ENCODE assay signal across 9 cellular contexts in genomic region chr17:2238432-2239169, GRCh38.
A peak's percentile ranks its signal among the peaks of the same experiment; 100 is the strongest.
DNase-seq lines count a peak whose midpoint lies in the region; ATAC-seq, FAIRE-seq and TF ChIP-seq lines count a peak whose summit lies in the region.
"Had no signal": no experiment of that assay in that cellular context is flagged by ENCODE, and none has a peak within 500 bp of the region (broad histone marks: within the 10 kb centered on the region; RNA-seq: fewer than 3 reads in every experiment).

No MANE protein-coding gene starts in this region.

- H3K79me2 ChIP-seq in GM12878 (ENCODE audit: control insufficient read depth, insufficient read depth, low read length) (peaks cover 31% of the 10 kb centered on the region), neural progenitor cell (ENCODE audit: low read depth) (no peaks in the 10 kb centered on the region)

- in situ Hi-C loops in GM12878 (cut with MboI): no loop called here

- H3K27ac Mint-ChIP-seq in neural progenitor cell: no peak overlapping the region

- H3K9me3 ChIP-seq in GM12878 (replicated peaks; ENCODE audit: control insufficient read depth, insufficient read depth, low read length) (no peaks in the 10 kb centered on the region), neural progenitor cell (ENCODE audit: low read depth) (no peaks in the 10 kb centered on the region)

- H3K36me3 ChIP-seq in GM12878 (ENCODE audit: control insufficient read depth in 2 of 2, insufficient read depth in 2 of 2, low read length in 1 of 2): peaks cover 5 to 19% of the 10 kb centered on the region in 2 experiments
- peaks cover 7% of the 10 kb centered on the region for H3K36me3 ChIP-seq in neural progenitor cell

- H3K9me3 Mint-ChIP-seq in neural progenitor cell: no peaks in the 10 kb centered on the region

- peaks cover 16% of the 10 kb centered on the region for H3K4me1 Mint-ChIP-seq in neural progenitor cell

- POLR2A ChIA-PET in GM12878 (lab: Charles Lee): interaction anchor here (0.6 to 2.8 kb wide), 7 partner anchors 16 to 102 kb away, joined by 3 to 22 read pairs (median 4); no protein-coding TSS in a partner anchor

- peak overlapping the region; percentile 91 for H3K9ac ChIP-seq in GM12878 (ENCODE audit: control insufficient read depth, insufficient read depth, low read length)
- peak overlapping the region; percentile 20 for H3K9ac ChIP-seq in neural progenitor cell

- RAD21 ChIA-PET in GM12878 (lab: Charles Lee; ENCODE audit: unreplicated experiment): interaction anchor here (0.8 to 4.7 kb wide), 13 partner anchors 11 to 183 kb away, joined by 3 to 50 read pairs (median 4); partner anchors contain the start of gene HIC1

- H3K4me2 ChIP-seq in GM12878 (ENCODE audit: control insufficient read depth, insufficient read depth) (peak overlapping the region; percentile 92), neural progenitor cell (no peak overlapping the region)

- peak; percentile 92 for FAIRE-seq in GM12878 (lab: Jason Lieb, UNC)

- peaks cover 15% of the 10 kb centered on the region for H3K36me3 Mint-ChIP-seq in neural progenitor cell

- TF ChIP-seq POLR2A in GM12878 (IDR thresholded peaks at IDR 0.05; ENCODE audit: low read depth, low read length): peak; percentile 62

- SMC1A ChIA-PET in GM12878 (lab: Charles Lee; ENCODE audit: uncharacterized antibody, unreplicated experiment): interaction anchor here (0.7 to 3.7 kb wide), 12 partner anchors 14 to 184 kb away, joined by 3 to 70 read pairs (median 3); partner anchors contain the start of gene HIC1

- H3K4me3 ChIP-seq in GM12864 (ENCODE audit: low read depth, low read length) (peak overlapping the region; percentile 25), GM12878 (peak overlapping the region; percentile 45; the same call in 1 of the 2 replicates), neural progenitor cell (no peak overlapping the region)

- WGBS in GM12878 (ENCODE audit: insufficient coverage, insufficient replicate concordance, low lambda C conversion rate, missing lambda C conversion rate): 6% methylated on average over 15 of the region's 15 CpGs

- peaks cover 2% of the 10 kb centered on the region for H3K27me3 Mint-ChIP-seq in neural progenitor cell (ENCODE audit: insufficient read depth, low read depth)

- H3F3A ChIP-seq in neural progenitor cell (ENCODE audit: low read depth): peaks cover 5% of the 10 kb centered on the region

- no peak for TF ChIP-seq RAD21 in GM12878 (IDR thresholded peaks at IDR 0.05; ENCODE audit: insufficient read depth, low read depth, low read length)

- peaks cover 50% of the 10 kb centered on the region for H3K4me1 ChIP-seq in GM12878 (ENCODE audit: control insufficient read depth, insufficient read depth, low read length)
- H3K4me1 ChIP-seq in neural progenitor cell: peaks cover 10% of the 10 kb centered on the region

- H3K4me3 Mint-ChIP-seq in neural progenitor cell: no peak overlapping the region

- intact Hi-C loops in GM12878 (cut with micrococcal nuclease; ENCODE audit: unreplicated experiment): no loop called here

- peak overlapping the region; percentile 67 for H2AFZ ChIP-seq in GM12878 (ENCODE audit: control insufficient read depth, low read depth, low read length)
- no peak overlapping the region for H2AFZ ChIP-seq in neural progenitor cell (replicated peaks)

- TSS peak; percentile 24 for BruUV-seq in GM12878 (replicated peaks; lab: Mats Ljungman, UMichigan)

- no peaks in the 10 kb centered on the region for H4K20me1 ChIP-seq in GM12878 (ENCODE audit: control insufficient read depth, insufficient read depth)
- H4K20me1 ChIP-seq in neural progenitor cell (ENCODE audit: low read depth): peaks cover 41% of the 10 kb centered on the region

- CTCF ChIA-PET in GM12878 (lab: Yijun Ruan, JAX): interaction anchor here (0.6 to 3.6 kb wide), 12 partner anchors 11 to 185 kb away, joined by 3 to 22 read pairs (median 4); partner anchors contain the start of gene HIC1

- 0 out of 4 replicates have a peak, but pooled peaks of 1 of the 2 experiments have one; percentile 34 for TF ChIP-seq EP300 in GM12878 (IDR thresholded peaks at IDR 0.05; ENCODE audit: borderline replicate concordance in 1 of 2, control insufficient read depth in 1 of 2, low read depth in 2 of 2, low read length in 2 of 2)

- H3K27ac ChIP-seq in GM12878 (ENCODE audit: control insufficient read depth, insufficient read depth) (peak overlapping the region; percentile 99), neural progenitor cell (peak overlapping the region; percentile 53)
- H3K27ac ChIP-seq: RWPE1 had no signal

- DNase-seq in GM12864 (ENCODE audit: low read depth) (peak; percentile 89), GM12878 (ENCODE audit: low read depth, low spot score) (peak; percentile 86), neural progenitor cell (ENCODE audit: low spot score) (no peak), foreskin melanocyte (no peak), NCI-H1048 (lab: John Stamatoyannopoulos, UW) (no peak)
- no peak for DNase-seq in stimulated activated naive CD8-positive, alpha-beta T cell treated with anti-CD3 and anti-CD28 coated beads, Interleukin-15, Interleukin-2, amounts not matched to agents 100 U/mL and 50 U/mL, for 24 hours

- no peaks in the 10 kb centered on the region for H3K27me3 ChIP-seq in GM12878 (replicated peaks in 1 of 2; ENCODE audit: control insufficient read depth in 2 of 2, insufficient read depth in 2 of 2, low read length in 1 of 2)
- H3K27me3 ChIP-seq in neural progenitor cell: no peaks in the 10 kb centered on the region

- TF ChIP-seq CTCF in GM12864 (IDR thresholded peaks at IDR 0.05; ENCODE audit: low read depth, low read length, missing control alignments) (no peak), GM12878 (IDR thresholded peaks at IDR 0.05 in 2 of 3, conservative IDR thresholded peaks at IDR 0.05 in 1 of 3; ENCODE audit: control insufficient read depth in 2 of 3, extremely low read depth in 1 of 3, insufficient read depth in 1 of 3, low read depth in 3 of 3, low read length in 3 of 3) (no peak), neural progenitor cell (IDR thresholded peaks at IDR 0.05) (no peak)

- ATAC-seq in GM21786 (IDR thresholded peaks at IDR 0.05; ENCODE audit: unreplicated experiment): peak; percentile 49
- peak; percentile 88 for ATAC-seq in GM12878
- ATAC-seq in stimulated activated naive CD8-positive, alpha-beta T cell treated with anti-CD3 and anti-CD28 coated beads, Interleukin-15, Interleukin-2, amounts not matched to agents 100 U/mL and 50 U/mL, for 24 hours: no peak
- no peak for ATAC-seq in GM19023 (IDR thresholded peaks at IDR 0.05; ENCODE audit: unreplicated experiment)

TF ChIP-seq in GM12878, 131 proteins besides CTCF, POLR2A, EP300 and RAD21 (continues in another document):
- TF ChIP-seq ESRRA (IDR thresholded peaks at IDR 0.05; ENCODE audit: low read length) (no peak), EED (IDR thresholded peaks at IDR 0.05; ENCODE audit: low read depth) (peak; percentile 55; the same call in 1 of the 2 replicates), TCF7 (IDR thresholded peaks at IDR 0.05; ENCODE audit: borderline replicate concordance) (no peak), ZNF274 (IDR thresholded peaks at IDR 0.05; ENCODE audit: insufficient read depth, insufficient read length) (no peak), WRNIP1 (IDR thresholded peaks at IDR 0.05; ENCODE audit: borderline replicate concordance, low read depth, low read length) (no peak), FOXK2 (IDR thresholded peaks at IDR 0.05) (no peak), SMARCA5 (IDR thresholded peaks at IDR 0.05) (no peak), SMAD5 (IDR thresholded peaks at IDR 0.05; ENCODE audit: low read depth) (0 out of 2 replicates have a peak, but pooled peaks have one; percentile 18), MTA2 (IDR thresholded peaks at IDR 0.05; ENCODE audit: low read depth) (0 out of 2 replicates have a peak, but pooled peaks have one; percentile 30), ZNF207 (IDR thresholded peaks at IDR 0.05; ENCODE audit: borderline replicate concordance) (no peak), ATF7 (IDR thresholded peaks at IDR 0.05; ENCODE audit: low read depth) (0 out of 2 replicates have a peak, but pooled peaks have one; percentile 42), YBX1 (IDR thresholded peaks at IDR 0.05) (no peak), CBFB (IDR thresholded peaks at IDR 0.05; ENCODE audit: low read depth) (no peak), NR2F1 (conservative IDR thresholded peaks at IDR 0.05) (no peak), E4F1 (IDR thresholded peaks at IDR 0.05; ENCODE audit: borderline replicate concordance, partially characterized antibody) (no peak), CBX5 (IDR thresholded peaks at IDR 0.05; ENCODE audit: low read depth) (peak; percentile 84; the same call in 1 of the 2 replicates), CREM (IDR thresholded peaks at IDR 0.05; ENCODE audit: low read depth) (peak; percentile 29; the same call in 1 of the 2 replicates), RCOR1 (conservative IDR thresholded peaks at IDR 0.05; ENCODE audit: low read depth, low read length) (no peak)

Comparison
In these comparisons a context has a peak if more than half of its experiments do, and no peak if none do; other contexts are left out.
1. DNase-seq: peak in GM12864 (single experiment) and GM12878 (single experiment); none in neural progenitor cell (single experiment), stimulated activated naive CD8-positive, alpha-beta T cell treated with anti-CD3 and anti-CD28 coated beads, Interleukin-15, Interleukin-2, amounts not matched to agents 100 U/mL and 50 U/mL, for 24 hours (single experiment), foreskin melanocyte (single experiment) and NCI-H1048 (single experiment).
2. ATAC-seq: peak in GM21786 (single experiment) and GM12878 (single experiment); none in stimulated activated naive CD8-positive, alpha-beta T cell treated with anti-CD3 and anti-CD28 coated beads, Interleukin-15, Interleukin-2, amounts not matched to agents 100 U/mL and 50 U/mL, for 24 hours (single experiment) and GM19023 (single experiment).